9 cellular contexts compared by ENCODE assay signal in genomic region chr2:23939054-23939436, GRCh38. TPM values are rescaled to one million over a fixed set of nuclear protein-coding genes. Genes with fewer than 3 reads are reported as not detected.
DNase-seq lines count a peak whose midpoint lies in the region; ATAC-seq and TF ChIP-seq lines count a peak whose summit lies in the region.
"Had no signal": no experiment of that assay in that cellular context is flagged by ENCODE, and none has a peak within 500 bp of the region (broad histone marks: within the 10 kb centered on the region; RNA-seq: fewer than 3 reads in every experiment).

No MANE protein-coding gene starts in this region.

- intact Hi-C loops in heart right ventricle (cut with DNase I) (loop anchor here in 1 of 10 donors (10.0 kb wide), 1 partner anchor 116 kb away; no protein-coding TSS in a partner anchor), cardiac septum (cut with DNase I) (no loop called here), upper lobe of right lung (cut with DNase I) (no loop called here)

- H3K36me3 Mint-ChIP-seq in mesothelial cell of epicardium = peaks cover 5% of the 10 kb centered on the region

- no peaks in the 10 kb centered on the region for H3K9me3 ChIP-seq in heart right ventricle
- no peaks in the 10 kb centered on the region for H3K9me3 ChIP-seq in upper lobe of right lung
- H3K9me3 ChIP-seq: adrenal gland had no signal

- peaks cover 24% of the 10 kb centered on the region for H3K4me1 Mint-ChIP-seq in mesothelial cell of epicardium

- H3K27me3 ChIP-seq in heart right ventricle (no peaks in the 10 kb centered on the region), upper lobe of right lung (no peaks in the 10 kb centered on the region)
- H3K27me3 ChIP-seq: adrenal gland had no signal

- H3K27me3 Mint-ChIP-seq in mesothelial cell of epicardium (ENCODE audit: low read depth) = no peaks in the 10 kb centered on the region

- no peaks in the 10 kb centered on the region for H3K9me3 Mint-ChIP-seq in mesothelial cell of epicardium

- H3K4me1 ChIP-seq in heart right ventricle (peaks cover 3 to 26% (median 15%) of the 10 kb centered on the region in 9 donors), upper lobe of right lung (peaks cover 9% of the 10 kb centered on the region)

- ATAC-seq in heart right ventricle (no peak), upper lobe of right lung (no peak), GM21381 (IDR thresholded peaks at IDR 0.05; ENCODE audit: unreplicated experiment) (no peak)

- TF ChIP-seq CTCF in heart right ventricle (IDR thresholded peaks at IDR 0.05) = no peak
- no peak for TF ChIP-seq CTCF in astrocyte of the cerebellum (IDR thresholded peaks at IDR 0.05; ENCODE audit: low read depth, low read length, missing control alignments)
- TF ChIP-seq CTCF in mesothelial cell of epicardium (IDR thresholded peaks at IDR 0.05; ENCODE audit: unreplicated experiment) = no peak
- no peak for TF ChIP-seq CTCF in upper lobe of right lung (IDR thresholded peaks at IDR 0.05)

- peaks cover 0 to 7% (median 0%) of the 10 kb centered on the region in 9 donors for H3K36me3 ChIP-seq in heart right ventricle
- no peaks in the 10 kb centered on the region for H3K36me3 ChIP-seq in upper lobe of right lung
- H3K36me3 ChIP-seq: adrenal gland had no signal

- WGBS in heart right ventricle, 2 donors = 71 to 76% methylated on average over 7 of the region's 7 CpGs

- H3K4me3 Mint-ChIP-seq in mesothelial cell of epicardium = peak overlapping the region; percentile 83

- DNase-seq in heart right ventricle (no peak), cardiac septum (ENCODE audit: low spot score) (no peak), astrocyte of the cerebellum (ENCODE audit: low read depth) (no peak), mesothelial cell of epicardium (ENCODE audit: low spot score in 2 of 2, unreplicated experiment in 2 of 2) (no peak), upper lobe of right lung (no peak), medulla oblongata (ENCODE audit: extremely low spot score) (no peak), NCI-H2227 treated with DMSO at 0.1 percent for 48 hours (lab: John Stamatoyannopoulos, UW) (no peak)

- in situ Hi-C loops in astrocyte of the cerebellum (cut with HindIII; ENCODE audit: low sequenced_read_pairs) = no loop called here

- H3K27ac ChIP-seq in heart right ventricle (peak overlapping the region in 6 of 10 donors; percentile 92 to 97 (median 96)), upper lobe of right lung (no peak overlapping the region)

- H3K27ac Mint-ChIP-seq in mesothelial cell of epicardium = peak overlapping the region; percentile 94

- H3K4me3 ChIP-seq in heart right ventricle = peak overlapping the region in 8 of 10 donors; percentile 71 to 96 (median 92)
- H3K4me3 ChIP-seq in astrocyte of the cerebellum (ENCODE audit: low read depth, low read length) = peak overlapping the region; percentile 48
- peak overlapping the region; percentile 77 for H3K4me3 ChIP-seq in upper lobe of right lung

RNA-seq across cellular contexts. Expression of gene UBXN2A, which starts 1.2 kb away (rescaled TPM):
- total RNA-seq in heart right ventricle (10 to 100 TPM; 18.8 to 23.8 (median 19.8) TPM), cardiac septum (22.4 TPM), mesothelial cell of epicardium (21.0 to 23.0 TPM (median 22.1 TPM) in 3 replicates), upper lobe of right lung (12.7 TPM)
- 1 to 10 TPM; 7.9 to 8.1 TPM for polyA plus RNA-seq in heart right ventricle

RNA-seq across cellular contexts. Expression of gene ATAD2B, which starts 12.1 kb away (rescaled TPM):
- total RNA-seq in heart right ventricle = 10 to 100 TPM in 2 of 10 donors, 1 to 10 TPM in 8; 6.2 to 11.8 (median 8.8) TPM
- 1 to 10 TPM; 2.2 to 5.9 TPM for polyA plus RNA-seq in heart right ventricle
- total RNA-seq in cardiac septum = 14.3 TPM
- 31.3 to 35.6 TPM (median 35.3 TPM) in 3 replicates for total RNA-seq in mesothelial cell of epicardium
- 24.0 TPM for total RNA-seq in upper lobe of right lung
